Comparison of ENCODE assay signal across 8 cellular contexts in the genomic region with DNA sequence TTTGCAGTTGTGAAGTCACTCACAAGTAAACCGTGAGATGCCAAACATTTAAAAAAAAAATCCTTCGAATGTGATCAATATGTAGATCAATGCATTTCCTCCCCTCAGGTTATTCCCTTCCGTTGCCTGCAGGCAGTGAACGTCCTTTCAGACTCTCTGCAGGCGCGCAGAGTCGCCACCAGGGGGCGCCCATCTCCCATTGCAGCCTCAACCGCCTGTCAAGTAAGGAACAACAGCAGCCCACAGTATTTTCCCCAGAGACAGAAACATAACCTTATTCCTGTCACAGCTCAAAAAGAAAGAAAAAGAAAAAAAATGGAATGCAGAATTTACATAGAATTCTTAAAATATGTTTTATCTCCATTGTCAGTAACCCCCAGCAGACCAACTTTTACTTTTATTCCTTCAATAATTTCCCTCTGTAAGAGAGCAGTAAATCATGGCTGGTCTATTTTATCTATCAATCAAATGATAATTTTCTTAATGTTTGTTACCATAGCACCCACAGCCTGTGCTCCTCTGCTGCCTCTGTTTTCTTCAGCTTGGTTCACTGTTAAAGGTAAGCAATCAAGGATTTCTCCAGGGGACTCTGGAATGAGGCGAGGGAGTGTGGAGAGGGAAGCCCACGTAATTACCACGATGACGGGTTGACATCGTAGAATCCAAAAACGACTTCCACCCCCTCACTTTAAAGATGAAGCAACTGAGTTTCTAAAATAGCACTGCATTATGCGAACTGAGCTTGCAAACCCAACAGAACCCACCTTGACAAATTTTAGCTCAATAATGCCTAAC.
A peak's percentile ranks its signal among the peaks of the same experiment; 100 is the strongest.
DNase-seq lines count a peak whose midpoint lies in the region; ATAC-seq, FAIRE-seq and TF ChIP-seq lines count a peak whose summit lies in the region.

No MANE protein-coding gene starts in this region.

- no peaks in the 10 kb centered on the region for H3K27me3 ChIP-seq in CD4-positive, alpha-beta memory T cell (ENCODE audit: insufficient read depth, low read length)

- H3K36me3 Mint-ChIP-seq in CD4-positive, alpha-beta memory T cell, result no peaks in the 10 kb centered on the region
- no peaks in the 10 kb centered on the region for H3K36me3 Mint-ChIP-seq in activated CD8-positive, alpha-beta T cell treated with anti-CD3 and anti-CD28 coated beads for 36 hours (ENCODE audit: low read depth)

- peaks cover 0 to 3% of the 10 kb centered on the region in 2 donors for H3K27me3 Mint-ChIP-seq in CD4-positive, alpha-beta memory T cell
- H3K27me3 Mint-ChIP-seq in activated CD8-positive, alpha-beta T cell treated with anti-CD3 and anti-CD28 coated beads for 36 hours, result peaks cover 2% of the 10 kb centered on the region

- TF ChIP-seq CTCF in activated CD8-positive, alpha-beta T cell treated with anti-CD3 and anti-CD28 coated beads for 36 hours (IDR thresholded peaks at IDR 0.05), result peak; percentile 98

- POLR2A ChIA-PET in CD4-positive, alpha-beta memory T cell (lab: Charles Lee; ENCODE audit: partially characterized antibody), result no interaction called here
- POLR2A ChIA-PET in activated CD8-positive, alpha-beta T cell treated with anti-CD3 and anti-CD28 coated beads for 36 hours (lab: Charles Lee), result no interaction called here

- ATAC-seq in HG03159 (IDR thresholded peaks at IDR 0.05; ENCODE audit: unreplicated experiment), result peak; percentile 97
- peak; percentile 76 for ATAC-seq in activated CD8-positive, alpha-beta T cell treated with anti-CD3 and anti-CD28 coated beads for 36 hours

- peak overlapping the region in 1 of 7 donors; percentile 38 for H3K27ac Mint-ChIP-seq in CD4-positive, alpha-beta memory T cell
- no peak overlapping the region for H3K27ac Mint-ChIP-seq in activated CD8-positive, alpha-beta T cell treated with anti-CD3 and anti-CD28 coated beads for 36 hours

- H3K9me3 ChIP-seq in CD4-positive, alpha-beta memory T cell (ENCODE audit: control insufficient read depth in 1 of 2, low read length in 2 of 2), result no peaks in the 10 kb centered on the region

- peaks cover 0 to 1% (median 0%) of the 10 kb centered on the region in 8 donors for H3K9me3 Mint-ChIP-seq in CD4-positive, alpha-beta memory T cell
- no peaks in the 10 kb centered on the region for H3K9me3 Mint-ChIP-seq in activated CD8-positive, alpha-beta T cell treated with anti-CD3 and anti-CD28 coated beads for 36 hours

- H3K36me3 ChIP-seq in CD4-positive, alpha-beta memory T cell (ENCODE audit: insufficient read depth, low read length), result no peaks in the 10 kb centered on the region

- H3K4me1 Mint-ChIP-seq in CD4-positive, alpha-beta memory T cell, result peaks cover 0 to 2% (median under 1%) of the 10 kb centered on the region in 4 donors
- no peaks in the 10 kb centered on the region for H3K4me1 Mint-ChIP-seq in activated CD8-positive, alpha-beta T cell treated with anti-CD3 and anti-CD28 coated beads for 36 hours (ENCODE audit: low read depth)

- H3K4me3 ChIP-seq in CD4-positive, alpha-beta memory T cell (ENCODE audit: low read length in 2 of 2), result no peak overlapping the region

- CTCF ChIA-PET in CD4-positive, alpha-beta memory T cell (lab: Charles Lee; ENCODE audit: partially characterized antibody), result interaction anchor here (0.9 to 1.5 kb wide), 3 partner anchors 9 to 950 kb away, joined by 3 to 7 read pairs (median 4); no protein-coding TSS in a partner anchor
- CTCF ChIA-PET in activated CD8-positive, alpha-beta T cell treated with anti-CD3 and anti-CD28 coated beads for 36 hours (lab: Charles Lee), result interaction anchor here (1.0 to 2.0 kb wide), 10 partner anchors 8 to 950 kb away, joined by 3 to 7 read pairs (median 4); no protein-coding TSS in a partner anchor

- no peak overlapping the region for H3K27ac ChIP-seq in CD4-positive, alpha-beta memory T cell (ENCODE audit: low read depth, low read length)

- FAIRE-seq in endometrium (lab: Jason Lieb, UNC), result peak; percentile 81

- H3K4me1 ChIP-seq in CD4-positive, alpha-beta memory T cell (ENCODE audit: insufficient read depth, low read length), result no peaks in the 10 kb centered on the region

- DNase-seq in CD4-positive, alpha-beta memory T cell, result peak in 4 of 5 donors; percentile 30 to 34 (median 32)
- DNase-seq in GM19238 (ENCODE audit: insufficient read length, low spot score) (peak; percentile 42), NCI-H226 (peak; percentile 52), mucosa of gallbladder (ENCODE audit: low spot score) (peak; percentile 70)
- DNase-seq in activated CD8-positive, alpha-beta T cell treated with anti-CD3 and anti-CD28 coated beads for 36 hours, result peak; percentile 65
- DNase-seq in stimulated activated CD8-positive, alpha-beta memory T cell treated with anti-CD3 and anti-CD28 coated beads, Interleukin-7, amount 100 ng/mL, for 48 hours (ENCODE audit: extremely low read depth in 1 of 2, low read depth in 1 of 2), result peak; percentile 16 to 21

- H3K4me3 Mint-ChIP-seq in CD4-positive, alpha-beta memory T cell, result no peak overlapping the region
- H3K4me3 Mint-ChIP-seq in activated CD8-positive, alpha-beta T cell treated with anti-CD3 and anti-CD28 coated beads for 36 hours, result no peak overlapping the region

- intact Hi-C loops in CD4-positive, alpha-beta memory T cell (cut with micrococcal nuclease), result loop anchor here (1.0 kb wide), 1 partner anchor 950 kb away; no protein-coding TSS in a partner anchor
- intact Hi-C loops in activated CD8-positive, alpha-beta T cell treated with anti-CD3 and anti-CD28 coated beads for 36 hours (cut with micrococcal nuclease), result loop anchor here (2.0 kb wide), 1 partner anchor 949 kb away; no protein-coding TSS in a partner anchor

Comparison
In these comparisons a context has a peak if more than half of its experiments do, and no peak if none do; other contexts are left out.
1. DNase-seq: peak in every context shown above with its lines; median percentile 70 in mucosa of gallbladder; 65 in activated CD8-positive, alpha-beta T cell treated with anti-CD3 and anti-CD28 coated beads for 36 hours; 52 in NCI-H226; 42 in GM19238; 32 in CD4-positive, alpha-beta memory T cell; 18 in stimulated activated CD8-positive, alpha-beta memory T cell treated with anti-CD3 and anti-CD28 coated beads, Interleukin-7, amount 100 ng/mL, for 48 hours.